19 cellular contexts compared by ENCODE assay signal in the genomic region with DNA sequence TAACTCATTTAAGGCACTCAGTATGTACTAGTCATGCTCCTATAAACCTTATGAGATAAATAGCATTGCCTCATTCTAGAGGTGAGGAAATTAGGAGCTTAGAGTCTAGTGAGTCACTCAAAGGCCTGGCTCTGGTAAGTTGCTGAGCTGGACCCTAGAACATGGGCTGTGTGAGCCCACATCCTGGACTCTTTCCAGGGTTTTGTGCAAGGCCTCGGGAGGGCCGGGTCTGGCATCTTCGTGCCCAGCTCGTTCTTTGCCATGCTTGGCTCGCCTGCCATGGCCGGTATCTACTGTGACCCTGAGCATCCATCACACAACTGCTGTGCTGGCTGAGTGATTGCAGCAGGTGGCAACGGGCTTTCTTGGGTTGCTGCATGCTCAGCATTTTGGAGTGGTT.
DNase-seq lines count a peak whose midpoint lies in the region; ATAC-seq and TF ChIP-seq lines count a peak whose summit lies in the region.
"Had no signal": no experiment of that assay in that cellular context is flagged by ENCODE, and none has a peak within 500 bp of the region (broad histone marks: within the 10 kb centered on the region; RNA-seq: fewer than 3 reads in every experiment).

No MANE protein-coding gene starts in this region.

- DNase-seq in H4 (ENCODE audit: low spot score) (peak; percentile 11), NCI-H226 (peak; percentile 50), epithelial cell of prostate (ENCODE audit: low read depth, low spot score) (peak; percentile 41), GDM1 (lab: John Stamatoyannopoulos, UW) (no peak), mesothelial cell of epicardium (ENCODE audit: low spot score in 2 of 2, unreplicated experiment in 2 of 2) (no peak), DMS79 (lab: John Stamatoyannopoulos, UW) (no peak)
- DNase-seq in naive thymus-derived CD4-positive, alpha-beta T cell: no peak
- DNase-seq: activated CD4-positive, alpha-beta T cell treated with anti-CD3 and anti-CD28 coated beads, Interleukin-2, amount 50 U/mL, for 48 hours; activated T-cell treated with anti-CD3 and anti-CD28 coated beads, Interleukin-2, amount 50 U/mL, for 1 hour; Caco-2; left ventricle myocardium inferior; naive B cell; NCI-H2081 treated with DMSO at 0.1 percent for 48 hours; NCI-H69; spleen had no signal

- H3K9me3 Mint-ChIP-seq in naive thymus-derived CD4-positive, alpha-beta T cell: peaks cover 0 to 17% (median 6%) of the 10 kb centered on the region in 11 donors
- peaks cover 20% of the 10 kb centered on the region for H3K9me3 Mint-ChIP-seq in mesothelial cell of epicardium

- H3K36me3 ChIP-seq in naive thymus-derived CD4-positive, alpha-beta T cell (ENCODE audit: control insufficient read depth in 2 of 3, insufficient read depth in 3 of 3, low read length in 3 of 3): no peaks in the 10 kb centered on the region
- H3K36me3 ChIP-seq: spleen, thoracic aorta had no signal

- H3K27ac ChIP-seq in epithelial cell of prostate: no peak overlapping the region
- no peak overlapping the region for H3K27ac ChIP-seq in naive thymus-derived CD4-positive, alpha-beta T cell (ENCODE audit: low read depth, low read length)
- H3K27ac ChIP-seq: left ventricle myocardium inferior, spleen, thoracic aorta, VCaP had no signal

- no peaks in the 10 kb centered on the region for H3K4me1 ChIP-seq in naive thymus-derived CD4-positive, alpha-beta T cell (ENCODE audit: control insufficient read depth in 2 of 2, insufficient read depth in 2 of 2, low read length in 2 of 2)
- H3K4me1 ChIP-seq: Caco-2, left ventricle myocardium inferior, spleen had no signal

- CTCF ChIA-PET in naive thymus-derived CD4-positive, alpha-beta T cell (lab: Charles Lee): no interaction called here

- no peak overlapping the region for H3K27ac Mint-ChIP-seq in naive thymus-derived CD4-positive, alpha-beta T cell
- no peak overlapping the region for H3K27ac Mint-ChIP-seq in mesothelial cell of epicardium
- H3K27ac Mint-ChIP-seq: activated naive CD4-positive, alpha-beta T cell treated with anti-CD3 and anti-CD28 coated beads, Interleukin-2, amount 50 U/mL, for 72 hours had no signal

- H3K9me3 ChIP-seq in naive thymus-derived CD4-positive, alpha-beta T cell (ENCODE audit: control insufficient read depth in 2 of 3, low read length in 3 of 3): no peaks in the 10 kb centered on the region
- H3K9me3 ChIP-seq: Caco-2, thoracic aorta had no signal

- peak; percentile 40 for ATAC-seq in naive thymus-derived CD4-positive, alpha-beta T cell
- ATAC-seq in HG03108 (IDR thresholded peaks at IDR 0.05; ENCODE audit: unreplicated experiment): no peak
- ATAC-seq: activated naive CD4-positive, alpha-beta T cell treated with anti-CD3 and anti-CD28 coated beads, Interleukin-2, amount 50 U/mL, for 72 hours had no signal

- peaks cover 0 to 5% (median 4%) of the 10 kb centered on the region in 5 donors for H3K36me3 Mint-ChIP-seq in naive thymus-derived CD4-positive, alpha-beta T cell
- no peaks in the 10 kb centered on the region for H3K36me3 Mint-ChIP-seq in mesothelial cell of epicardium

- H3K4me3 ChIP-seq in naive thymus-derived CD4-positive, alpha-beta T cell (ENCODE audit: low read length): no peak overlapping the region
- H3K4me3 ChIP-seq: left ventricle myocardium inferior, spleen, thoracic aorta had no signal

- peaks cover 0 to 8% (median 0%) of the 10 kb centered on the region in 5 donors for H3K27me3 Mint-ChIP-seq in naive thymus-derived CD4-positive, alpha-beta T cell
- H3K27me3 Mint-ChIP-seq in mesothelial cell of epicardium (ENCODE audit: low read depth): peaks cover 11% of the 10 kb centered on the region
- H3K27me3 Mint-ChIP-seq: naive B cell had no signal

- H3K4me1 Mint-ChIP-seq in naive thymus-derived CD4-positive, alpha-beta T cell: peaks cover 0 to 4% (median 0%) of the 10 kb centered on the region in 7 donors
- no peaks in the 10 kb centered on the region for H3K4me1 Mint-ChIP-seq in mesothelial cell of epicardium

- intact Hi-C loops in naive thymus-derived CD4-positive, alpha-beta T cell (cut with micrococcal nuclease): no loop called here

- H3K4me3 Mint-ChIP-seq in naive thymus-derived CD4-positive, alpha-beta T cell: no peak overlapping the region
- no peak overlapping the region for H3K4me3 Mint-ChIP-seq in mesothelial cell of epicardium
- H3K4me3 Mint-ChIP-seq: naive B cell had no signal

- POLR2A ChIA-PET in naive thymus-derived CD4-positive, alpha-beta T cell (lab: Charles Lee): no interaction called here

- no peak for TF ChIP-seq CTCF in mesothelial cell of epicardium (IDR thresholded peaks at IDR 0.05; ENCODE audit: unreplicated experiment)

- no peaks in the 10 kb centered on the region for H3K27me3 ChIP-seq in naive thymus-derived CD4-positive, alpha-beta T cell (ENCODE audit: control insufficient read depth in 2 of 2, insufficient read depth in 2 of 2, low read length in 2 of 2)
- H3K27me3 ChIP-seq: spleen had no signal

Comparison
In these comparisons a context has a peak if more than half of its experiments do, and no peak if none do; other contexts are left out.
1. DNase-seq: peak in H4 (single experiment), NCI-H226 (single experiment) and epithelial cell of prostate (single experiment); none in naive thymus-derived CD4-positive, alpha-beta T cell (0 of 9), GDM1 (single experiment), mesothelial cell of epicardium (0 of 2) and DMS79 (single experiment).